ENCODE assay signal across 21 cellular contexts in genomic region chr9:82560457-82560904, GRCh38.
A peak's percentile ranks its signal among the peaks of the same experiment; 100 is the strongest.
DNase-seq lines count a peak whose midpoint lies in the region; ATAC-seq and TF ChIP-seq lines count a peak whose summit lies in the region.
"Had no signal": no experiment of that assay in that cellular context is flagged by ENCODE, and none has a peak within 500 bp of the region (broad histone marks: within the 10 kb centered on the region; RNA-seq: fewer than 3 reads in every experiment).

No MANE protein-coding gene starts in this region.

- no peak overlapping the region for H2AFZ ChIP-seq in osteoblast (ENCODE audit: low read length)

- no TSS peak for BruUV-seq in A673 (replicated peaks; lab: Mats Ljungman, UMichigan)

- no peaks in the 10 kb centered on the region for H4K20me1 ChIP-seq in osteoblast (ENCODE audit: insufficient read depth, low read length)

- no peaks in the 10 kb centered on the region for H3K27me3 ChIP-seq in osteoblast (ENCODE audit: insufficient read depth, low read length)
- H3K27me3 ChIP-seq in A673 (replicated peaks; ENCODE audit: insufficient read depth, low read depth, low read length, poor library complexity): no peaks in the 10 kb centered on the region
- H3K27me3 ChIP-seq: adrenal gland, tibial artery had no signal

- H3K4me3 ChIP-seq in osteoblast (ENCODE audit: insufficient read depth, low read length) (no peak overlapping the region), A673 (ENCODE audit: low read depth, low read length, poor library complexity, severe bottlenecking) (no peak overlapping the region)
- H3K4me3 ChIP-seq: adrenal gland, HAP-1, smooth muscle cell, tibial artery had no signal

- DNase-seq in DMS79 treated with DMSO at 0.1 percent for 48 hours (lab: John Stamatoyannopoulos, UW): peak; percentile 57
- DNase-seq in NCI-H2029 treated with DMSO at 0.1 percent for 48 hours (lab: John Stamatoyannopoulos, UW): peak; percentile 91
- peak; percentile 5 for DNase-seq in osteoblast (ENCODE audit: insufficient read length, low spot score, missing footprints)
- DNase-seq in A673 (ENCODE audit: low spot score): no peak
- DNase-seq in activated naive CD4-positive, alpha-beta T cell (lab: John Stamatoyannopoulos, UW): no peak
- DNase-seq: activated B cell treated with CpG ODN at 0.5 μM for 24 hours; adrenal gland; AML-193; caudate nucleus; effector memory CD4-positive, alpha-beta T cell; hippocampal formation; MV-4-11; NCI-H82; T-cell; tibial artery had no signal

- POLR2A ChIA-PET in A673 (lab: Charles Lee; ENCODE audit: low non-redundant PET): no interaction called here

- TF ChIP-seq CTCF in VCaP (conservative IDR thresholded peaks at IDR 0.05): peak; percentile 30; the same call in 1 of the 2 replicates
- no peak for TF ChIP-seq CTCF in osteoblast (IDR thresholded peaks at IDR 0.05; ENCODE audit: extremely low read depth, low read depth, low read length)
- TF ChIP-seq CTCF in A673 (conservative IDR thresholded peaks at IDR 0.05; ENCODE audit: low read depth, low read length): no peak

- no peak overlapping the region for H3K4me2 ChIP-seq in osteoblast (ENCODE audit: insufficient read depth, low read length)
- H3K4me2 ChIP-seq: smooth muscle cell had no signal

- CTCF ChIA-PET in A673 (lab: Charles Lee): no interaction called here

- no peaks in the 10 kb centered on the region for H3K79me2 ChIP-seq in osteoblast (ENCODE audit: insufficient read depth, low read length)

- no peak for ATAC-seq in HG03442 (IDR thresholded peaks at IDR 0.05; ENCODE audit: unreplicated experiment)
- no peak for ATAC-seq in GM19455 (IDR thresholded peaks at IDR 0.05; ENCODE audit: unreplicated experiment)
- ATAC-seq: stimulated activated memory B cell treated with anti-CD40 and anti-IgM and Interleukin-4, amounts not matched to agents 10 μg/mL and 1 μg/mL and 100 μg/mL, for 72 hours; T-cell had no signal

- H3K4me1 ChIP-seq in osteoblast (ENCODE audit: insufficient read depth, low read length) (no peaks in the 10 kb centered on the region), A673 (ENCODE audit: insufficient read depth, low read length, poor library complexity, severe bottlenecking) (no peaks in the 10 kb centered on the region)
- H3K4me1 ChIP-seq: HAP-1 had no signal

- intact Hi-C loops in A673 (cut with micrococcal nuclease; ENCODE audit: unreplicated experiment): no loop called here

- H3K9me3 ChIP-seq in osteoblast (ENCODE audit: low read depth, low read length) (no peaks in the 10 kb centered on the region), A673 (ENCODE audit: low read depth, low read length, poor library complexity, severe bottlenecking) (no peaks in the 10 kb centered on the region)
- H3K9me3 ChIP-seq: adrenal gland, HAP-1, tibial artery had no signal

- no peaks in the 10 kb centered on the region for H3K36me3 ChIP-seq in osteoblast (ENCODE audit: insufficient read depth, low read length)
- no peaks in the 10 kb centered on the region for H3K36me3 ChIP-seq in A673 (ENCODE audit: insufficient read depth, low read length, poor library complexity, severe bottlenecking)
- H3K36me3 ChIP-seq: adrenal gland, HAP-1, tibial artery had no signal

- H3K27ac ChIP-seq in VCaP: peak overlapping the region; percentile 70
- H3K27ac ChIP-seq in osteoblast (ENCODE audit: low read depth, low read length): no peak overlapping the region
- no peak overlapping the region for H3K27ac ChIP-seq in A673 (ENCODE audit: low read depth, low read length, poor library complexity, severe bottlenecking)
- H3K27ac ChIP-seq: adrenal gland, tibial artery had no signal

Comparison
In these comparisons a context has a peak if more than half of its experiments do, and no peak if none do; other contexts are left out.
1. DNase-seq: peak in DMS79 treated with DMSO at 0.1 percent for 48 hours (single experiment), NCI-H2029 treated with DMSO at 0.1 percent for 48 hours (single experiment) and osteoblast (single experiment); none in A673 (single experiment) and activated naive CD4-positive, alpha-beta T cell (0 of 4).